Comparison of ENCODE assay signal across 16 cellular contexts in the genomic region with DNA sequence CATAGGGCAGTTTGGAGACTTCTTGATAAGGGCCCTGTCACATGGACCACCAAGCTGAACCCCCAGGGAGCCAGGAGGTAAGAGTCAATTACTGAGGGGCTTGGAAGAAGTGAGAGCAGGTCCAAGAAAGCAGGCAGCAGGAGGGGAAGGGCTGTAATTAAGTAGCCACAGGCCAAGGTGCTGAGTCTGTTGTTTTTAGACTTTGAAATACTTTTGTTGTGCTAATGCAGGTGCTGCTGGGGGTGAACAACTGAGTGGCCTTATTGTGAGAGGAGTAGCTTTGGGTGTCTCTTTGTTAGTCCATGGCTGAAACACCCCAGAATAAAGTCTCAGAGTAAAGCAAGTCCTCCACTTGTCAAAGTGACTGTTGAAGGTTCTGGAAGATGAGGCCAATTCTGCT.
"Had no signal": no experiment of that assay in that cellular context is flagged by ENCODE, and none has a peak within 500 bp of the region (broad histone marks: within the 10 kb centered on the region; RNA-seq: fewer than 3 reads in every experiment).

No MANE protein-coding gene starts in this region.

- DNase-seq: activated CD4-positive, alpha-beta T cell treated with anti-CD3 and anti-CD28 coated beads, Interleukin-2, amount 50 U/mL, for 48 hours; activated CD4-positive, CD25-positive, alpha-beta regulatory T cell treated with anti-CD3 and anti-CD28 coated beads, Interleukin-2, amount 50 U/mL, for 72 hours; aorta; cortex of kidney; effector CD4-positive, alpha-beta T cell; kidney; left ventricle myocardium inferior; naive B cell; posterior cingulate gyrus; retina; stimulated activated naive CD4-positive, alpha-beta T cell treated with Interleukin-2 at 50 U/mL for 16 hours; substantia nigra; T1000 had no signal

- H3K36me3 Mint-ChIP-seq: naive B cell had no signal

- H3K27ac ChIP-seq: esophagus muscularis mucosa, left ventricle myocardium inferior, tibial nerve, vagina had no signal

- H3K27me3 ChIP-seq: tibial nerve, vagina had no signal

- H3K36me3 ChIP-seq: esophagus muscularis mucosa, left ventricle myocardium inferior, tibial nerve, vagina had no signal

- H3K4me1 ChIP-seq: esophagus muscularis mucosa, left ventricle myocardium inferior, tibial nerve, vagina had no signal

- H3K4me3 ChIP-seq: esophagus muscularis mucosa, left ventricle myocardium inferior, tibial nerve, vagina had no signal

- H3K9me3 Mint-ChIP-seq: naive B cell had no signal

- H3K4me3 Mint-ChIP-seq: naive B cell had no signal

- H3K9me3 ChIP-seq: esophagus muscularis mucosa, left ventricle myocardium inferior, tibial nerve, vagina had no signal
